In the genomic region with DNA sequence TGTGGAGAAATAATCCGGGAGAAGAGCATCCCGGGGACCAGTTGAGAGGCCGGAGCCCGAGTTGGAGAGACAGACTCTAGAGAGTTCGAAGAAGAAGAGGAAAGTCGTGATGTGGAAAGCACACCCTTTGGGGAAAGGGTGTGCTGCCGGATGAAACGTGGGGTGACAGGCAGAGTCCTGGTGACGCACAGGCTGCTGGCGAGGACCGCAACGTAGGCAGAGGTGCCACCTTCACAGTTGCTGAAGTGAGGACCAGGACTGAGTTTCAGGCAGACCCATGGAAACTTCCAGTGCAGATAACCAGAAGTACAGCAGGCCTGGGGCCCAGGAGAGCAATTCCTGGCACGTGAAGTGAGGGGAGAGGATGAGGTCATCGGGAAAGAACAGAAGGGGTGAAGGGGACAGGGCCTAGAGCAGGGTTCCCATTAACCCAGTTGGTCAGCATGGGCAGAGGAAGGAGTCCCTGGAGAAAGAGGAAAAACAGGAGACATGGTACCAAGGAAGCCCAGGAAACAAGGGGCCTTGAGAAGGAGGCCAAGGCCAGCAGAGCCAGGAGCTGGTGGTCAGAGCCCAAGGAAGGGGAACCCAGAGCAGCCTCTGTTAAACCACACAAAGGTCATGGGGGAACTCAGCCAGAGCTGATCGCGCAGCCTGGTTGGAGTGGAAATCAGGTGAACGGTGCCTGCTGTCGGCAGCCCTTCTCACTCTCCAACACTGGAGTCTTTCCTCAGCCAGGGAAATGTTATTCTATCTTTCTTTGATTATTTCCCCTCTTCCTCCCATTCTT, we compare ENCODE assay signal across 13 cellular contexts. TPM values are rescaled to one million over a fixed set of nuclear protein-coding genes. Genes with fewer than 3 reads are reported as not detected.
DNase-seq lines count a peak whose midpoint lies in the region; ATAC-seq and TF ChIP-seq lines count a peak whose summit lies in the region.
"Had no signal": no experiment of that assay in that cellular context is flagged by ENCODE, and none has a peak within 500 bp of the region (broad histone marks: within the 10 kb centered on the region; RNA-seq: fewer than 3 reads in every experiment).

No MANE protein-coding gene starts in this region.

- H3K27me3 ChIP-seq in endodermal cell (ENCODE audit: control insufficient read depth, insufficient read depth, low read length, poor library complexity, severe bottlenecking), result no peaks in the 10 kb centered on the region
- H3K27me3 ChIP-seq: esophagus muscularis mucosa had no signal

- no peaks in the 10 kb centered on the region for H3K36me3 ChIP-seq in endodermal cell (ENCODE audit: control insufficient read depth, insufficient read depth, low read length)

- H3K9me3 Mint-ChIP-seq in activated CD4-positive, alpha-beta T cell treated with anti-CD3 and anti-CD28 coated beads, Interleukin-2, amount 10 ng/mL, durations not matched to agents 7 days and 5 days, result no peaks in the 10 kb centered on the region
- H3K9me3 Mint-ChIP-seq in T-cell (no peaks in the 10 kb centered on the region), endodermal cell (no peaks in the 10 kb centered on the region)
- no peaks in the 10 kb centered on the region for H3K9me3 Mint-ChIP-seq in stimulated activated naive B cell treated with anti-CD40 and anti-IgM and Interleukin-4, amounts not matched to agents 10 μg/mL and 1 μg/mL and 100 μg/mL, for 72 hours

- H3K4me1 ChIP-seq in endodermal cell (ENCODE audit: control insufficient read depth, insufficient read depth, low read length), result peaks cover 4% of the 10 kb centered on the region

- no peak for DNase-seq in activated CD4-positive, alpha-beta T cell treated with anti-CD3 and anti-CD28 coated beads, Interleukin-2, amount 10 ng/mL, durations not matched to agents 7 days and 5 days
- no peak for DNase-seq in activated CD4-positive, alpha-beta T cell treated with anti-CD3 and anti-CD28 coated beads for 48 hours
- no peak for DNase-seq in T-cell
- no peak for DNase-seq in endodermal cell
- peak; percentile 55 for DNase-seq in stimulated activated naive B cell treated with anti-CD40 and anti-IgM and Interleukin-4, amounts not matched to agents 10 μg/mL and 1 μg/mL and 100 μg/mL, for 72 hours
- DNase-seq in mucosa of gallbladder (ENCODE audit: low spot score), result no peak
- DNase-seq in NCI-H1105 treated with DMSO at 0.1 percent for 48 hours (lab: John Stamatoyannopoulos, UW), result no peak
- DNase-seq: HCEC 1CT, islet precursor cell, NCI-H446 treated with DMSO at 0.1 percent for 48 hours had no signal

- peaks cover 43% of the 10 kb centered on the region for H3K4me1 Mint-ChIP-seq in activated CD4-positive, alpha-beta T cell treated with anti-CD3 and anti-CD28 coated beads, Interleukin-2, amount 10 ng/mL, durations not matched to agents 7 days and 5 days
- peaks cover 50 to 60% (median 58%) of the 10 kb centered on the region in 3 donors for H3K4me1 Mint-ChIP-seq in T-cell
- H3K4me1 Mint-ChIP-seq in endodermal cell, result peaks cover 19% of the 10 kb centered on the region
- peaks cover 56 to 86% of the 10 kb centered on the region in 2 donors for H3K4me1 Mint-ChIP-seq in stimulated activated naive B cell treated with anti-CD40 and anti-IgM and Interleukin-4, amounts not matched to agents 10 μg/mL and 1 μg/mL and 100 μg/mL, for 72 hours

- H3K9ac ChIP-seq in endodermal cell (ENCODE audit: extremely low read depth, low read length, poor library complexity, severe bottlenecking), result no peak overlapping the region

- ATAC-seq in T-cell (replicated peaks in 1 of 4) (no peak), GM18505 (IDR thresholded peaks at IDR 0.05; ENCODE audit: unreplicated experiment) (no peak)
- peak; percentile 68 to 72 for ATAC-seq in stimulated activated naive B cell treated with anti-CD40 and anti-IgM and Interleukin-4, amounts not matched to agents 10 μg/mL and 1 μg/mL and 100 μg/mL, for 72 hours (replicated peaks)

- peak overlapping the region; percentile 39 for H3K27ac Mint-ChIP-seq in activated CD4-positive, alpha-beta T cell treated with anti-CD3 and anti-CD28 coated beads, Interleukin-2, amount 10 ng/mL, durations not matched to agents 7 days and 5 days
- peak overlapping the region; percentile 32 to 82 for H3K27ac Mint-ChIP-seq in T-cell
- H3K27ac Mint-ChIP-seq in endodermal cell, result peak overlapping the region; percentile 32
- H3K27ac Mint-ChIP-seq in stimulated activated naive B cell treated with anti-CD40 and anti-IgM and Interleukin-4, amounts not matched to agents 10 μg/mL and 1 μg/mL and 100 μg/mL, for 72 hours, result peak overlapping the region; percentile 91

- 88 to 91% methylated on average over 18 of the region's 18 CpGs for WGBS in endodermal cell (ENCODE audit: insufficient coverage in 1 of 2, insufficient read length in 1 of 2), 2 experiments

- POLR2A ChIA-PET in activated CD4-positive, alpha-beta T cell treated with anti-CD3 and anti-CD28 coated beads, Interleukin-2, amount 10 ng/mL, durations not matched to agents 7 days and 5 days (lab: Charles Lee), result no interaction called here
- POLR2A ChIA-PET in T-cell (lab: Charles Lee), result interaction anchor here in 1 of 2 donors (0.6 kb wide), 1 partner anchor 143 kb away, joined by 3 read pairs; no protein-coding TSS in a partner anchor

- peaks cover 59% of the 10 kb centered on the region for H3K36me3 Mint-ChIP-seq in activated CD4-positive, alpha-beta T cell treated with anti-CD3 and anti-CD28 coated beads, Interleukin-2, amount 10 ng/mL, durations not matched to agents 7 days and 5 days (ENCODE audit: low read depth)
- H3K36me3 Mint-ChIP-seq in T-cell (peaks cover 27% of the 10 kb centered on the region), endodermal cell (ENCODE audit: low read depth) (no peaks in the 10 kb centered on the region)
- H3K36me3 Mint-ChIP-seq in stimulated activated naive B cell treated with anti-CD40 and anti-IgM and Interleukin-4, amounts not matched to agents 10 μg/mL and 1 μg/mL and 100 μg/mL, for 72 hours, result peaks cover 58 to 71% of the 10 kb centered on the region in 2 donors

- no peak overlapping the region for H3K4me3 ChIP-seq in endodermal cell (ENCODE audit: low read length)
- H3K4me3 ChIP-seq: esophagus muscularis mucosa had no signal

- no peak overlapping the region for H3K4me3 Mint-ChIP-seq in activated CD4-positive, alpha-beta T cell treated with anti-CD3 and anti-CD28 coated beads, Interleukin-2, amount 10 ng/mL, durations not matched to agents 7 days and 5 days
- H3K4me3 Mint-ChIP-seq in T-cell, result no peak overlapping the region
- H3K4me3 Mint-ChIP-seq in endodermal cell, result no peak overlapping the region
- H3K4me3 Mint-ChIP-seq in stimulated activated naive B cell treated with anti-CD40 and anti-IgM and Interleukin-4, amounts not matched to agents 10 μg/mL and 1 μg/mL and 100 μg/mL, for 72 hours, result peak overlapping the region; percentile 46 to 64

- no peak for TF ChIP-seq CTCF in endodermal cell (conservative IDR thresholded peaks at IDR 0.05)

- TF ChIP-seq POLR2A in GM18505 (IDR thresholded peaks at IDR 0.05; ENCODE audit: borderline replicate concordance, extremely low read depth, insufficient read depth, insufficient read length), result no peak

- CTCF ChIA-PET in activated CD4-positive, alpha-beta T cell treated with anti-CD3 and anti-CD28 coated beads, Interleukin-2, amount 10 ng/mL, durations not matched to agents 7 days and 5 days (lab: Charles Lee), result interaction anchor here (0.9 to 1.5 kb wide), 3 partner anchors 9 to 23 kb away, joined by 3 read pairs; no protein-coding TSS in a partner anchor
- CTCF ChIA-PET in T-cell (lab: Charles Lee), result no interaction called here

- H3K9me3 ChIP-seq in endodermal cell (ENCODE audit: control insufficient read depth, low read length), result no peaks in the 10 kb centered on the region
- H3K9me3 ChIP-seq: esophagus muscularis mucosa had no signal

- H3K27ac ChIP-seq in endodermal cell (ENCODE audit: low read depth, low read length), result no peak overlapping the region
- H3K27ac ChIP-seq: VCaP had no signal

- H3K27me3 Mint-ChIP-seq in activated CD4-positive, alpha-beta T cell treated with anti-CD3 and anti-CD28 coated beads, Interleukin-2, amount 10 ng/mL, durations not matched to agents 7 days and 5 days, result no peaks in the 10 kb centered on the region
- H3K27me3 Mint-ChIP-seq in T-cell, result no peaks in the 10 kb centered on the region
- H3K27me3 Mint-ChIP-seq in endodermal cell (ENCODE audit: insufficient read depth), result no peaks in the 10 kb centered on the region
- H3K27me3 Mint-ChIP-seq in stimulated activated naive B cell treated with anti-CD40 and anti-IgM and Interleukin-4, amounts not matched to agents 10 μg/mL and 1 μg/mL and 100 μg/mL, for 72 hours, result no peaks in the 10 kb centered on the region

RNA-seq across cellular contexts. Expression of gene RASSF2, which starts 17.6 kb away (rescaled TPM):
- total RNA-seq in activated CD4-positive, alpha-beta T cell treated with anti-CD3 and anti-CD28 coated beads, Interleukin-2, amount 10 ng/mL, durations not matched to agents 7 days and 5 days, result 10 to 100 TPM; 61.6 to 70.5 TPM
- 10 to 100 TPM; 24.6 to 38.4 (median 27.5) TPM for total RNA-seq in T-cell
- total RNA-seq in endodermal cell, result 1 to 10 TPM; 3.3 to 6.2 TPM
- 19.7 TPM for polyA plus RNA-seq in endodermal cell (2013, experiment 1 of 2)
- polyA plus RNA-seq in endodermal cell (2013, experiment 2 of 2), result 20.6 TPM
- 20.7 TPM for total RNA-seq in mucosa of gallbladder

Comparison
In these comparisons a context has a peak if more than half of its experiments do, and no peak if none do; other contexts are left out.
1. H3K27ac Mint-ChIP-seq: peak in every context shown above with its lines; median percentile 91 in stimulated activated naive B cell treated with anti-CD40 and anti-IgM and Interleukin-4, amounts not matched to agents 10 μg/mL and 1 μg/mL and 100 μg/mL, for 72 hours; 57 in T-cell; 39 in activated CD4-positive, alpha-beta T cell treated with anti-CD3 and anti-CD28 coated beads, Interleukin-2, amount 10 ng/mL, durations not matched to agents 7 days and 5 days; 32 in endodermal cell.
2. H3K4me3 Mint-ChIP-seq: peak in stimulated activated naive B cell treated with anti-CD40 and anti-IgM and Interleukin-4, amounts not matched to agents 10 μg/mL and 1 μg/mL and 100 μg/mL, for 72 hours (2 of 2); none in activated CD4-positive, alpha-beta T cell treated with anti-CD3 and anti-CD28 coated beads, Interleukin-2, amount 10 ng/mL, durations not matched to agents 7 days and 5 days (single experiment), T-cell (0 of 3) and endodermal cell (single experiment).
3. ATAC-seq: peak in stimulated activated naive B cell treated with anti-CD40 and anti-IgM and Interleukin-4, amounts not matched to agents 10 μg/mL and 1 μg/mL and 100 μg/mL, for 72 hours (2 of 2); none in T-cell (0 of 4) and GM18505 (single experiment).